ENCODE assay signal across 8 cellular contexts in the genomic region with DNA sequence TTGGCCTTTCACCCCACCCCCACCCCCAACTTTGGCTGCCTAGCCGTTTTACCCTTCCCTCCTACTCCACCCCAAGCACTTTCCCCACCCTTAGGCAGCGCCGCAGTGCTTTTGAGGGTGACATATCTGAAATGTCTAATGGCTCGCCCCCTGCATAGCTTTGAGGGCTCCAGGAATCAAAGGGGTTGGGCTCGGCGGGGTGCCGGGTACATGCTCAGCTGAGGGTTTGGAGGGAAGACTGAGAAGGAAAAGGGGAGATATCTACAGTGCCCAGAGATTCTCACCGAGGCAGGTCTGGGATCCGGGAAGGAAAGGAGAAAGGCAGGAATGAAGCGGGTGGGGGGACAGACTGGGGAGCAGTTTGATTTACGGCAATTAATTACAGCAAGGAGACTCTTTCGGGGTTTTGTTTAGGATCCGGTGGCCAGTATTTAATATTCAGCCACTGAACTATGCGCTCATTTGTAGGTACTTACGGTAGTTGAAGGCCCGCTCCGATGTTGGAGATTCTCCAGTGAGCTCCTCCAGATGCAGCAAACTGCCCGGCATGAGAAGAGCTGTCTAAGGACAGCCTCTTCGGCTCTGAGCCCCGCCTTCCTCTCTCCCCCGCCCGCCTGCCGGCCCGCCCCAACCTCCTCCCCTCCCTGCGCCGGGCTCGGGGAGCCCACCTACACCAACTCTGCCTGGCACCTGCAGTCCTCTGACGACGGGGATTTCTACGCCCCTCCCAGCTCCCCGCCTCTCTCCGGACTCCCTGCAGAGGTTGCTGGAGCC. TPM values are rescaled to one million over a fixed set of nuclear protein-coding genes. Genes with fewer than 3 reads are reported as not detected.
A peak's percentile ranks its signal among the peaks of the same experiment; 100 is the strongest.
DNase-seq lines count a peak whose midpoint lies in the region; ATAC-seq lines count a peak whose summit lies in the region.

A gene with protein sequence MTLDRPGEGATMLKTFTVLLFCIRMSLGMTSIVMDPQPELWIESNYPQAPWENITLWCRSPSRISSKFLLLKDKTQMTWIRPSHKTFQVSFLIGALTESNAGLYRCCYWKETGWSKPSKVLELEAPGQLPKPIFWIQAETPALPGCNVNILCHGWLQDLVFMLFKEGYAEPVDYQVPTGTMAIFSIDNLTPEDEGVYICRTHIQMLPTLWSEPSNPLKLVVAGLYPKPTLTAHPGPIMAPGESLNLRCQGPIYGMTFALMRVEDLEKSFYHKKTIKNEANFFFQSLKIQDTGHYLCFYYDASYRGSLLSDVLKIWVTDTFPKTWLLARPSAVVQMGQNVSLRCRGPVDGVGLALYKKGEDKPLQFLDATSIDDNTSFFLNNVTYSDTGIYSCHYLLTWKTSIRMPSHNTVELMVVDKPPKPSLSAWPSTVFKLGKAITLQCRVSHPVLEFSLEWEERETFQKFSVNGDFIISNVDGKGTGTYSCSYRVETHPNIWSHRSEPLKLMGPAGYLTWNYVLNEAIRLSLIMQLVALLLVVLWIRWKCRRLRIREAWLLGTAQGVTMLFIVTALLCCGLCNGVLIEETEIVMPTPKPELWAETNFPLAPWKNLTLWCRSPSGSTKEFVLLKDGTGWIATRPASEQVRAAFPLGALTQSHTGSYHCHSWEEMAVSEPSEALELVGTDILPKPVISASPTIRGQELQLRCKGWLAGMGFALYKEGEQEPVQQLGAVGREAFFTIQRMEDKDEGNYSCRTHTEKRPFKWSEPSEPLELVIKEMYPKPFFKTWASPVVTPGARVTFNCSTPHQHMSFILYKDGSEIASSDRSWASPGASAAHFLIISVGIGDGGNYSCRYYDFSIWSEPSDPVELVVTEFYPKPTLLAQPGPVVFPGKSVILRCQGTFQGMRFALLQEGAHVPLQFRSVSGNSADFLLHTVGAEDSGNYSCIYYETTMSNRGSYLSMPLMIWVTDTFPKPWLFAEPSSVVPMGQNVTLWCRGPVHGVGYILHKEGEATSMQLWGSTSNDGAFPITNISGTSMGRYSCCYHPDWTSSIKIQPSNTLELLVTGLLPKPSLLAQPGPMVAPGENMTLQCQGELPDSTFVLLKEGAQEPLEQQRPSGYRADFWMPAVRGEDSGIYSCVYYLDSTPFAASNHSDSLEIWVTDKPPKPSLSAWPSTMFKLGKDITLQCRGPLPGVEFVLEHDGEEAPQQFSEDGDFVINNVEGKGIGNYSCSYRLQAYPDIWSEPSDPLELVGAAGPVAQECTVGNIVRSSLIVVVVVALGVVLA (N-terminal part only) (minus strand): TSS at position 569 of the 774 bp plus-strand sequence. CDS start 2,632 bp downstream, outside the sequence.

- no peaks in the 10 kb centered on the region for H3K36me3 Mint-ChIP-seq in T-cell

- no peaks in the 10 kb centered on the region for H3K9me3 Mint-ChIP-seq in T-cell

- H3K4me3 ChIP-seq in HUES48 (ENCODE audit: low read depth, low read length) (peak within 1 kb of the TSS; percentile 81), duodenal mucosa (ENCODE audit: low read depth in 1 of 2, low read length in 2 of 2) (peak within 1 kb of the TSS; percentile 15 to 55), mesodermal cell (ENCODE audit: extremely low read depth, insufficient read depth, low read length, poor library complexity, severe bottlenecking) (peak within 1 kb of the TSS; percentile 18)

- 0% methylated on average over 6 to 8 of the region's 32 CpGs for WGBS in mesodermal cell (ENCODE audit: insufficient coverage in 2 of 2), 2 experiments

- ATAC-seq in GM19328 (IDR thresholded peaks at IDR 0.05; ENCODE audit: unreplicated experiment) (no peak), GM18498 (IDR thresholded peaks at IDR 0.05; ENCODE audit: unreplicated experiment) (no peak), T-cell (replicated peaks in 1 of 4) (no peak)

- no peak within 1 kb of the TSS for H3K27ac Mint-ChIP-seq in T-cell

- H3K4me1 ChIP-seq in HUES48 (ENCODE audit: control insufficient read depth, insufficient read depth, low read length) (peaks cover 44% of the 10 kb centered on the region), duodenal mucosa (ENCODE audit: control insufficient read depth in 1 of 2, insufficient read depth in 2 of 2, low read length in 2 of 2) (peaks cover 0 to 5% of the 10 kb centered on the region in 2 donors), mesodermal cell (ENCODE audit: control insufficient read depth, insufficient read depth, low read length, poor library complexity, severe bottlenecking) (no peaks in the 10 kb centered on the region)

- DNase-seq in A172 (ENCODE audit: low spot score) = peak; percentile 0
- no peak for DNase-seq in COLO668 (lab: John Stamatoyannopoulos, UW; ENCODE audit: unreplicated experiment)
- DNase-seq in T-cell = no peak

- peaks cover 0 to 2% (median 0%) of the 10 kb centered on the region in 3 donors for H3K4me1 Mint-ChIP-seq in T-cell

- CTCF ChIA-PET in T-cell (lab: Charles Lee) = no interaction called here

- peaks cover 12 to 47% of the 10 kb centered on the region in 2 donors for H3K27me3 Mint-ChIP-seq in T-cell

- H3K9me3 ChIP-seq in HUES48 (ENCODE audit: control insufficient read depth, insufficient read depth, low read length) = no peaks in the 10 kb centered on the region
- H3K9me3 ChIP-seq in duodenal mucosa (ENCODE audit: control insufficient read depth in 1 of 2, low read length in 2 of 2) = no peaks in the 10 kb centered on the region
- H3K9me3 ChIP-seq in mesodermal cell (ENCODE audit: control insufficient read depth, low read length) = no peaks in the 10 kb centered on the region

- peak within 1 kb of the TSS in 1 of 3 donors; percentile 47 for H3K4me3 Mint-ChIP-seq in T-cell

- POLR2A ChIA-PET in T-cell (lab: Charles Lee) = no interaction called here

- peaks cover 19% of the 10 kb centered on the region for H3K36me3 ChIP-seq in HUES48 (ENCODE audit: control insufficient read depth, insufficient read depth, low read length)
- H3K36me3 ChIP-seq in duodenal mucosa (ENCODE audit: control insufficient read depth in 1 of 2, insufficient read depth in 2 of 2, low read length in 2 of 2) = no peaks in the 10 kb centered on the region
- H3K36me3 ChIP-seq in mesodermal cell (ENCODE audit: control insufficient read depth, insufficient read depth, low read length) = no peaks in the 10 kb centered on the region

- H3K27me3 ChIP-seq in HUES48 (ENCODE audit: control insufficient read depth, insufficient read depth, low read length) (no peaks in the 10 kb centered on the region), duodenal mucosa (ENCODE audit: control insufficient read depth in 1 of 2, insufficient read depth in 2 of 2, low read length in 2 of 2) (no peaks in the 10 kb centered on the region)

- peak within 1 kb of the TSS; percentile 62 for H3K9ac ChIP-seq in HUES48 (ENCODE audit: low read depth, low read length)
- H3K9ac ChIP-seq in duodenal mucosa (ENCODE audit: low read depth in 1 of 2, low read length in 2 of 2) = no peak within 1 kb of the TSS

- H3K27ac ChIP-seq in HUES48 (ENCODE audit: low read depth, low read length) = peak within 1 kb of the TSS; percentile 70
- no peak within 1 kb of the TSS for H3K27ac ChIP-seq in duodenal mucosa (ENCODE audit: low read depth, low read length)
- H3K27ac ChIP-seq in mesodermal cell (ENCODE audit: low read depth, low read length, severe bottlenecking) = no peak within 1 kb of the TSS

RNA-seq across cellular contexts. Expression of the gene that starts here (rescaled TPM):
- 0.02 TPM in 1 of 2 replicates, not detected in the other for total RNA-seq in A172 (2014; rRNA removed; shearing (Covaris generic))
- polyA plus RNA-seq in mesodermal cell (2013, experiment 1 of 2) = 3.2 TPM
- polyA plus RNA-seq in mesodermal cell (2013, experiment 2 of 2) = 3.2 TPM
- total RNA-seq in T-cell = under 1 TPM in 1 of 5 donors, not detected in 4; 0.19 TPM

Comparison
In these comparisons a context has a peak if more than half of its experiments do, and no peak if none do; other contexts are left out.
1. Peak in DNase-seq in A172; RNA of the gene not detected or under 1 TPM.
2. H3K4me3 ChIP-seq: peak in every context shown above with its lines; median percentile 81 in HUES48; 35 in duodenal mucosa; 18 in mesodermal cell.